Comparison of ENCODE assay signal across 16 cellular contexts in the genomic region with DNA sequence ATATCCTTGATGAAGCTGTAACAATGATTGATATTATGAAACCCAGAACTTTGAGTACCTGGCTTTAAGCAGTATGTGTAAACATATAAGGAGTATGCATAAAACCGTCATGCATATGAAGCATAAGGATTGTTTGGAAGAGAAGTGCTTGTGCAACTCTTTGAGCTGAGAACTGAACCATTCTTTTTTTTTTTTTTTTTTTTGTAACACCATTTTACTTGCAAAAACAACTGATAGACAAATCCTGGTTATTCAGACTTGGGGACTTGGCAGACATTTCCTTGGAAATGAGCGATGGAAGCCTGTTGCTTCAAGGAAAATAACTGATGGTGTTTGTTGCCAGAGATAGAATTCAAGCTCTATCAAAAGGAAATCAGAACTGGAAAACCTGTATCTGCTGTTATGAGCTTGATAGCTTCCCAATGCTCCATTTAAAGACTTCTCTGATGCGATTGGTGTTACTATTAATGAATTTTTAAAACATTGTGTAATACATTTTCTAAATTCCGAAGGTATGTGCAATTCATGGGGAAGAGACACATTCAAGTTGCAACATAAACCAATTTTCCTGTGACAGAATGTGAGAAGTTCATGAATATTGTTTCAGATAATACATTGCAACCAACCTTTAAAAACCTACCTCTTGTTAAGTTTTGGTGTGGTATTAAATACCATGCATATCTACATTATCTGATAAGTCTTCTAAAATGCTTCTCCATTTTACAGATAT. TPM values are rescaled to one million over a fixed set of nuclear protein-coding genes. Genes with fewer than 3 reads are reported as not detected.
DNase-seq lines count a peak whose midpoint lies in the region; ATAC-seq and TF ChIP-seq lines count a peak whose summit lies in the region.
"Had no signal": no experiment of that assay in that cellular context is flagged by ENCODE, and none has a peak within 500 bp of the region (broad histone marks: within the 10 kb centered on the region; RNA-seq: fewer than 3 reads in every experiment).

No MANE protein-coding gene starts in this region.

- H3K4me3 ChIP-seq in BJ (ENCODE audit: low read depth, low read length): no peak overlapping the region
- H3K4me3 ChIP-seq: cardiac muscle cell, hepatocyte had no signal

- no peak for TF ChIP-seq CTCF in BJ (IDR thresholded peaks at IDR 0.05; ENCODE audit: insufficient read depth, low read depth, low read length)

- H3K27me3 Mint-ChIP-seq in activated T-cell treated with anti-CD3 and anti-CD28 coated beads, Interleukin-2, amount 50 U/mL, for 24 hours: no peaks in the 10 kb centered on the region
- H3K27me3 Mint-ChIP-seq: CD4-positive, CD25-positive, alpha-beta regulatory T cell had no signal

- peaks cover 9% of the 10 kb centered on the region for H3K9me3 Mint-ChIP-seq in activated T-cell treated with anti-CD3 and anti-CD28 coated beads, Interleukin-2, amount 50 U/mL, for 24 hours

- H3K4me1 Mint-ChIP-seq in activated T-cell treated with anti-CD3 and anti-CD28 coated beads, Interleukin-2, amount 50 U/mL, for 24 hours (ENCODE audit: low read depth): no peaks in the 10 kb centered on the region
- H3K4me1 Mint-ChIP-seq: CD4-positive, CD25-positive, alpha-beta regulatory T cell had no signal

- no peak overlapping the region for H3K27ac Mint-ChIP-seq in activated T-cell treated with anti-CD3 and anti-CD28 coated beads, Interleukin-2, amount 50 U/mL, for 24 hours
- H3K27ac Mint-ChIP-seq: CD4-positive, CD25-positive, alpha-beta regulatory T cell had no signal

- POLR2A ChIA-PET in BJ (lab: Charles Lee): interaction anchor here (0.5 to 0.7 kb wide), 2 partner anchors 53 to 148 kb away, joined by 3 to 4 read pairs; no protein-coding TSS in a partner anchor

- DNase-seq in BJ (ENCODE audit: low read depth) (peak; percentile 75), M059J (ENCODE audit: low read depth) (peak; percentile 66), cerebellar cortex (ENCODE audit: low spot score) (peak; percentile 6), myocyte (ENCODE audit: low read depth) (peak; percentile 40), activated gamma-delta T cell (lab: John Stamatoyannopoulos, UW) (no peak)
- no peak for DNase-seq in activated T-cell treated with anti-CD3 and anti-CD28 coated beads, Interleukin-2, amount 50 U/mL, for 24 hours
- DNase-seq: activated naive CD4-positive, alpha-beta T cell treated with Interleukin-2 at 50 U/mL for 16 hours; CD4-positive, CD25-positive, alpha-beta regulatory T cell; NCI-H2227 treated with DMSO at 0.1 percent for 48 hours; substantia nigra had no signal

- ATAC-seq in GM19463 (IDR thresholded peaks at IDR 0.05; ENCODE audit: unreplicated experiment): no peak
- ATAC-seq in HG02884 (IDR thresholded peaks at IDR 0.05; ENCODE audit: unreplicated experiment): no peak
- ATAC-seq: left lobe of liver, SK-N-SH treated with all-trans-retinoic acid at 6 μM for 48 hours had no signal

- no peaks in the 10 kb centered on the region for H3K36me3 ChIP-seq in BJ (ENCODE audit: control insufficient read depth, insufficient read depth, low read length)
- H3K36me3 ChIP-seq: cardiac muscle cell had no signal

- H3K4me3 Mint-ChIP-seq in activated T-cell treated with anti-CD3 and anti-CD28 coated beads, Interleukin-2, amount 50 U/mL, for 24 hours: no peak overlapping the region
- H3K4me3 Mint-ChIP-seq: CD4-positive, CD25-positive, alpha-beta regulatory T cell had no signal

- CTCF ChIA-PET in BJ (lab: Yijun Ruan, JAX): interaction anchor here (0.6 to 1.5 kb wide), 3 partner anchors 10 to 95 kb away, joined by 3 to 4 read pairs (median 3); no protein-coding TSS in a partner anchor

- H3K27me3 ChIP-seq in BJ (ENCODE audit: control insufficient read depth, insufficient read depth, low read length): no peaks in the 10 kb centered on the region
- H3K27me3 ChIP-seq: cardiac muscle cell, hepatocyte had no signal

- no peaks in the 10 kb centered on the region for H3K36me3 Mint-ChIP-seq in activated T-cell treated with anti-CD3 and anti-CD28 coated beads, Interleukin-2, amount 50 U/mL, for 24 hours (ENCODE audit: low read depth)
- H3K36me3 Mint-ChIP-seq: CD4-positive, CD25-positive, alpha-beta regulatory T cell had no signal

RNA-seq across cellular contexts. Expression of a gene that starts 47.0 kb away (rescaled TPM):
- 351 and 489 TPM in 2 replicates for polyA plus RNA-seq in BJ (2011; rRNA removed)
- polyA minus RNA-seq in BJ (2011; rRNA and poly(A)+ RNA removed): 1,204 and 1,354 TPM in 2 replicates
- 67.0 and 112 TPM in 2 replicates for total RNA-seq in M059J (2014; rRNA removed; shearing (Covaris generic))
- total RNA-seq in myocyte: 268 and 353 TPM in 2 replicates
- 147 TPM for polyA plus RNA-seq in myocyte (2012)
- total RNA-seq: CD4-positive, CD25-positive, alpha-beta regulatory T cell had no signal

Comparison
In these comparisons a context has a peak if more than half of its experiments do, and no peak if none do; other contexts are left out.
1. DNase-seq: peak in BJ (single experiment), M059J (single experiment), cerebellar cortex (single experiment) and myocyte (single experiment); none in activated T-cell treated with anti-CD3 and anti-CD28 coated beads, Interleukin-2, amount 50 U/mL, for 24 hours (single experiment) and activated gamma-delta T cell (single experiment).